ENCODE assay signal across 17 cellular contexts in genomic region chr20:12847862-12848261, GRCh38.
DNase-seq lines count a peak whose midpoint lies in the region; ATAC-seq and TF ChIP-seq lines count a peak whose summit lies in the region.
"Had no signal": no experiment of that assay in that cellular context is flagged by ENCODE, and none has a peak within 500 bp of the region (broad histone marks: within the 10 kb centered on the region; RNA-seq: fewer than 3 reads in every experiment).

No MANE protein-coding gene starts in this region.

- intact Hi-C loops in left lung (cut with DNase I), result no loop called here

- H3K27ac ChIP-seq in brain microvascular endothelial cell (no peak overlapping the region), left lung (no peak overlapping the region)
- H3K27ac ChIP-seq: SJSA1, thoracic aorta had no signal

- H3K4me1 ChIP-seq in left lung, result no peaks in the 10 kb centered on the region
- H3K4me1 ChIP-seq: BE2C, SJSA1 had no signal

- H3K36me3 Mint-ChIP-seq in activated naive CD8-positive, alpha-beta T cell treated with anti-CD3 and anti-CD28 coated beads for 36 hours, result no peaks in the 10 kb centered on the region
- no peaks in the 10 kb centered on the region for H3K36me3 Mint-ChIP-seq in activated CD8-positive, alpha-beta T cell treated with anti-CD3 and anti-CD28 coated beads, Interleukin-2, amount 10 ng/mL, durations not matched to agents 7 days and 5 days (ENCODE audit: low read depth)

- TF ChIP-seq CTCF in brain microvascular endothelial cell (IDR thresholded peaks at IDR 0.05; ENCODE audit: low read depth, low read length, missing control alignments) (no peak), left lung (IDR thresholded peaks at IDR 0.05) (no peak)

- H3K4me3 Mint-ChIP-seq in activated naive CD8-positive, alpha-beta T cell treated with anti-CD3 and anti-CD28 coated beads for 36 hours, result no peak overlapping the region
- no peak overlapping the region for H3K4me3 Mint-ChIP-seq in activated CD8-positive, alpha-beta T cell treated with anti-CD3 and anti-CD28 coated beads, Interleukin-2, amount 10 ng/mL, durations not matched to agents 7 days and 5 days
- H3K4me3 Mint-ChIP-seq: naive thymus-derived CD4-positive, alpha-beta T cell had no signal

- POLR2A ChIA-PET in activated CD8-positive, alpha-beta T cell treated with anti-CD3 and anti-CD28 coated beads, Interleukin-2, amount 10 ng/mL, durations not matched to agents 7 days and 5 days (lab: Charles Lee), result no interaction called here

- no peaks in the 10 kb centered on the region for H3K9me3 ChIP-seq in left lung
- H3K9me3 ChIP-seq: BE2C, SJSA1, thoracic aorta had no signal

- in situ Hi-C loops in Caki2 (cut with HindIII; ENCODE audit: low pct_unique_long_range_greater_than_20kb, low sequenced_read_pairs) (no loop called here), brain microvascular endothelial cell (cut with HindIII; ENCODE audit: low pct_ligation_motif_present, low sequenced_read_pairs) (no loop called here)

- H3K27ac Mint-ChIP-seq in activated naive CD8-positive, alpha-beta T cell treated with anti-CD3 and anti-CD28 coated beads for 36 hours, result no peak overlapping the region
- no peak overlapping the region for H3K27ac Mint-ChIP-seq in activated CD8-positive, alpha-beta T cell treated with anti-CD3 and anti-CD28 coated beads, Interleukin-2, amount 10 ng/mL, durations not matched to agents 7 days and 5 days
- H3K27ac Mint-ChIP-seq: naive thymus-derived CD4-positive, alpha-beta T cell had no signal

- no peaks in the 10 kb centered on the region for H3K9me3 Mint-ChIP-seq in activated naive CD8-positive, alpha-beta T cell treated with anti-CD3 and anti-CD28 coated beads for 36 hours
- no peaks in the 10 kb centered on the region for H3K9me3 Mint-ChIP-seq in activated CD8-positive, alpha-beta T cell treated with anti-CD3 and anti-CD28 coated beads, Interleukin-2, amount 10 ng/mL, durations not matched to agents 7 days and 5 days (ENCODE audit: insufficient read depth)

- no peaks in the 10 kb centered on the region for H3K36me3 ChIP-seq in brain microvascular endothelial cell (replicated peaks)
- H3K36me3 ChIP-seq in left lung, result no peaks in the 10 kb centered on the region
- H3K36me3 ChIP-seq: BE2C, SJSA1, thoracic aorta had no signal

- H3K4me3 ChIP-seq in brain microvascular endothelial cell (ENCODE audit: low read depth, low read length) (no peak overlapping the region), left lung (no peak overlapping the region)
- H3K4me3 ChIP-seq: SJSA1, thoracic aorta had no signal

- CTCF ChIA-PET in activated CD8-positive, alpha-beta T cell treated with anti-CD3 and anti-CD28 coated beads, Interleukin-2, amount 10 ng/mL, durations not matched to agents 7 days and 5 days (lab: Charles Lee), result interaction anchor here (0.8 kb wide), 1 partner anchor 10 kb away, joined by 4 read pairs; no protein-coding TSS in a partner anchor

- H3K27me3 Mint-ChIP-seq in activated naive CD8-positive, alpha-beta T cell treated with anti-CD3 and anti-CD28 coated beads for 36 hours, result peaks cover 4% of the 10 kb centered on the region
- no peaks in the 10 kb centered on the region for H3K27me3 Mint-ChIP-seq in activated CD8-positive, alpha-beta T cell treated with anti-CD3 and anti-CD28 coated beads, Interleukin-2, amount 10 ng/mL, durations not matched to agents 7 days and 5 days (ENCODE audit: low read depth)

- H3K27me3 ChIP-seq in brain microvascular endothelial cell (replicated peaks), result no peaks in the 10 kb centered on the region
- no peaks in the 10 kb centered on the region for H3K27me3 ChIP-seq in left lung
- H3K27me3 ChIP-seq: SJSA1 had no signal

- peak; percentile 35 for DNase-seq in Caki2 (ENCODE audit: low read depth)
- peak; percentile 3 for DNase-seq in NAMALWA (ENCODE audit: low spot score)
- peak; percentile 15 for DNase-seq in brain microvascular endothelial cell
- no peak for DNase-seq in left lung
- DNase-seq in activated naive CD8-positive, alpha-beta T cell treated with anti-CD3 and anti-CD28 coated beads for 36 hours, result no peak
- DNase-seq in activated CD8-positive, alpha-beta T cell treated with anti-CD3 and anti-CD28 coated beads, Interleukin-2, amount 10 ng/mL, durations not matched to agents 7 days and 5 days, result no peak
- no peak for DNase-seq in NCI-H526 (lab: John Stamatoyannopoulos, UW)
- DNase-seq in DMS153 (lab: John Stamatoyannopoulos, UW), result no peak
- DNase-seq: activated gamma-delta T cell treated with Interleukin-2 at 50 U/mL for 16 hours; BE2C; DMS79; effector memory CD4-positive, alpha-beta T cell; glutamatergic neuron; naive thymus-derived CD4-positive, alpha-beta T cell; NK-92 treated with Interleukin-12 subunit alpha and Interleukin-12 subunit beta, amount 100 ng/mL, for 24 hours had no signal

- H3K4me1 Mint-ChIP-seq in activated naive CD8-positive, alpha-beta T cell treated with anti-CD3 and anti-CD28 coated beads for 36 hours, result no peaks in the 10 kb centered on the region
- H3K4me1 Mint-ChIP-seq in activated CD8-positive, alpha-beta T cell treated with anti-CD3 and anti-CD28 coated beads, Interleukin-2, amount 10 ng/mL, durations not matched to agents 7 days and 5 days (ENCODE audit: low read depth), result no peaks in the 10 kb centered on the region
- H3K4me1 Mint-ChIP-seq: naive thymus-derived CD4-positive, alpha-beta T cell had no signal

- peak; percentile 45 for ATAC-seq in left lung
- no peak for ATAC-seq in activated CD8-positive, alpha-beta T cell treated with anti-CD3 and anti-CD28 coated beads, Interleukin-2, amount 10 ng/mL, durations not matched to agents 7 days and 5 days
- ATAC-seq: naive thymus-derived CD4-positive, alpha-beta T cell had no signal

Comparison
In these comparisons a context has a peak if more than half of its experiments do, and no peak if none do; other contexts are left out.
1. DNase-seq: peak in Caki2 (single experiment), NAMALWA (single experiment) and brain microvascular endothelial cell (single experiment); none in left lung (0 of 2), activated naive CD8-positive, alpha-beta T cell treated with anti-CD3 and anti-CD28 coated beads for 36 hours (single experiment), activated CD8-positive, alpha-beta T cell treated with anti-CD3 and anti-CD28 coated beads, Interleukin-2, amount 10 ng/mL, durations not matched to agents 7 days and 5 days (single experiment), NCI-H526 (0 of 2) and DMS153 (single experiment).